14 cellular contexts compared by ENCODE assay signal in the genomic region with DNA sequence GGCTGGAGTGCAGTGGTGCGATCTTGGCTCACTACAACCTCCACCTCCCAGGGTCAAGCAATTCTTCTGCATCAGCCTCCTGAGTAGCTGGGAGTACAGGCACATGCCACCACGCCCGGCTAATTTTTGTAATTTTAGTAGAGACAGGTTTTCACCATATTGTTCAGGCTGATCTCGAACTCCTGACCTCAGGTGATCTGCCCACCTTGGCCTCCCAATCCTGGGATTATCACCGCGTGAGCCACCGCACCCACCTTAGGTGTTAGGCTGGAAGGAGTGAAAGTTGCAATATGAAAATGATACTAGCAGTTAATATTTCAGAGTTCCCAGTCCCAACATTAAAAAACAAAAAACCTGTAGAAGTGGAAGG. TPM values are rescaled to one million over a fixed set of nuclear protein-coding genes. Genes with fewer than 3 reads are reported as not detected.
DNase-seq lines count a peak whose midpoint lies in the region; ATAC-seq and TF ChIP-seq lines count a peak whose summit lies in the region.
"Not testable (repeated sequence)": the region's sequence is repeated elsewhere in the genome, so short reads cannot be mapped to it uniquely, and the experiment has no call there.
"Had no signal": no experiment of that assay in that cellular context is flagged by ENCODE, and none has a peak within 500 bp of the region (broad histone marks: within the 10 kb centered on the region; RNA-seq: fewer than 3 reads in every experiment).

No MANE protein-coding gene starts in this region.

- not testable (repeated sequence) for TF ChIP-seq CTCF in DOHH2 (IDR thresholded peaks at IDR 0.05; ENCODE audit: low read depth, low read length, poor library complexity, severe bottlenecking); IMR-90 (conservative IDR thresholded peaks at IDR 0.05; ENCODE audit: low read depth, low read length); SU-DHL-6 (IDR thresholded peaks at IDR 0.05; ENCODE audit: insufficient read depth, low read length, poor library complexity, severe bottlenecking); neural progenitor cell (IDR thresholded peaks at IDR 0.05)

- not testable (repeated sequence) for H3K79me1 ChIP-seq in IMR-90 (ENCODE audit: low read depth in 1 of 2, low read length in 2 of 2)

- not testable (repeated sequence) for H3K14ac ChIP-seq in IMR-90 (replicated peaks; ENCODE audit: low read depth, low read length)

- peaks cover 41% of the 10 kb centered on the region for H3K36me3 ChIP-seq in DOHH2 (ENCODE audit: control insufficient read depth, low read length)
- peaks cover 17% of the 10 kb centered on the region for H3K36me3 ChIP-seq in IMR-90 (ENCODE audit: control insufficient read depth, insufficient read depth, low read length)
- H3K36me3 ChIP-seq in SU-DHL-6 (ENCODE audit: low read length): peaks cover 19% of the 10 kb centered on the region; the same call in 1 of the 2 replicates
- peaks cover 33% of the 10 kb centered on the region for H3K36me3 ChIP-seq in adipocyte (ENCODE audit: control insufficient read depth, insufficient read depth, low read length, severe bottlenecking)
- H3K36me3 ChIP-seq in neural progenitor cell: not testable (repeated sequence)

- not testable (repeated sequence) for H3K9me3 Mint-ChIP-seq in activated CD8-positive, alpha-beta memory T cell treated with anti-CD3 and anti-CD28 coated beads, Interleukin-2, amount 10 ng/mL, durations not matched to agents 7 days and 5 days (ENCODE audit: low read depth); neural progenitor cell

- H3K27ac ChIP-seq in DOHH2 (ENCODE audit: low read depth, low read length) (peak overlapping the region; percentile 92), SU-DHL-6 (ENCODE audit: low read depth, low read length) (peak overlapping the region; percentile 87), layer of hippocampus (ENCODE audit: low read depth, low read length) (peak overlapping the region; percentile 10)
- H3K27ac ChIP-seq in IMR-90 (ENCODE audit: insufficient read depth, low read length); neural progenitor cell: not testable (repeated sequence)

- H3K4me2 ChIP-seq in DOHH2 (ENCODE audit: low read length): peak overlapping the region; percentile 71
- not testable (repeated sequence) for H3K4me2 ChIP-seq in IMR-90 (ENCODE audit: low read depth, low read length); neural progenitor cell
- H3K4me2 ChIP-seq in SU-DHL-6 (ENCODE audit: low read depth, low read length, poor library complexity, severe bottlenecking): peak overlapping the region; percentile 3

- CTCF ChIA-PET in IMR-90 (lab: Yijun Ruan, JAX): interaction anchor here (0.7 kb wide), 1 partner anchor 41 kb away, joined by 4 read pairs; no protein-coding TSS in a partner anchor
- CTCF ChIA-PET in activated CD8-positive, alpha-beta memory T cell treated with anti-CD3 and anti-CD28 coated beads, Interleukin-2, amount 10 ng/mL, durations not matched to agents 7 days and 5 days (lab: Charles Lee): interaction anchor here (0.7 to 2.2 kb wide), 4 partner anchors 8 to 235 kb away, joined by 3 to 9 read pairs (median 3); no protein-coding TSS in a partner anchor

- in situ Hi-C loops in IMR-90 (cut with MboI; ENCODE audit: low sequenced_read_pairs): not testable (repeated sequence)

- not testable (repeated sequence) for TF ChIP-seq POLR2A in IMR-90 (IDR thresholded peaks at IDR 0.05; ENCODE audit: low read depth, low read length)

- H3K36me3 Mint-ChIP-seq in activated CD8-positive, alpha-beta memory T cell treated with anti-CD3 and anti-CD28 coated beads, Interleukin-2, amount 10 ng/mL, durations not matched to agents 7 days and 5 days: peaks cover 40% of the 10 kb centered on the region
- H3K36me3 Mint-ChIP-seq in neural progenitor cell: peaks cover 35% of the 10 kb centered on the region

- not testable (repeated sequence) for H3K9me2 ChIP-seq in DOHH2 (replicated peaks; ENCODE audit: control insufficient read depth, low read length); SU-DHL-6 (replicated peaks; ENCODE audit: insufficient read depth, low read length)

- not testable (repeated sequence) for H3K27me3 Mint-ChIP-seq in activated CD8-positive, alpha-beta memory T cell treated with anti-CD3 and anti-CD28 coated beads, Interleukin-2, amount 10 ng/mL, durations not matched to agents 7 days and 5 days; neural progenitor cell (ENCODE audit: insufficient read depth, low read depth)

- H2BK120ac ChIP-seq in IMR-90 (ENCODE audit: low read depth, low read length): not testable (repeated sequence)

- not testable (repeated sequence) for H2BK5ac ChIP-seq in IMR-90 (ENCODE audit: low read depth, low read length, poor library complexity, severe bottlenecking)

- H3K27me3 ChIP-seq in DOHH2 (ENCODE audit: control insufficient read depth, low read length); IMR-90 (ENCODE audit: control insufficient read depth, insufficient read depth, low read length); SU-DHL-6 (ENCODE audit: low read length); adipocyte (replicated peaks; ENCODE audit: control insufficient read depth, insufficient read depth, low read length); layer of hippocampus (ENCODE audit: control insufficient read depth, insufficient read depth, low read length); neural progenitor cell: not testable (repeated sequence)

- H4K8ac ChIP-seq in IMR-90 (ENCODE audit: low read depth in 2 of 2, low read length in 2 of 2): not testable (repeated sequence)

- H4K20me1 ChIP-seq in DOHH2 (ENCODE audit: control insufficient read depth, insufficient read depth, low read depth, low read length); IMR-90 (ENCODE audit: insufficient read depth, low read length); SU-DHL-6 (ENCODE audit: low read depth, low read length); neural progenitor cell (ENCODE audit: low read depth): not testable (repeated sequence)

- DNase-seq in IMR-90; activated CD8-positive, alpha-beta memory T cell treated with anti-CD3 and anti-CD28 coated beads, Interleukin-2, amount 10 ng/mL, durations not matched to agents 7 days and 5 days; adipocyte (ENCODE audit: low read depth); neural progenitor cell (ENCODE audit: low spot score): not testable (repeated sequence)

- H3K4me3 Mint-ChIP-seq in activated CD8-positive, alpha-beta memory T cell treated with anti-CD3 and anti-CD28 coated beads, Interleukin-2, amount 10 ng/mL, durations not matched to agents 7 days and 5 days; neural progenitor cell: not testable (repeated sequence)

- peak overlapping the region; percentile 95 for H3K27ac Mint-ChIP-seq in activated CD8-positive, alpha-beta memory T cell treated with anti-CD3 and anti-CD28 coated beads, Interleukin-2, amount 10 ng/mL, durations not matched to agents 7 days and 5 days
- H3K27ac Mint-ChIP-seq in neural progenitor cell: peak overlapping the region; percentile 66

- H3K56ac ChIP-seq in IMR-90 (ENCODE audit: extremely low read depth, insufficient read depth, low read length): not testable (repeated sequence)

- peaks cover 60% of the 10 kb centered on the region for H3K4me1 Mint-ChIP-seq in activated CD8-positive, alpha-beta memory T cell treated with anti-CD3 and anti-CD28 coated beads, Interleukin-2, amount 10 ng/mL, durations not matched to agents 7 days and 5 days
- H3K4me1 Mint-ChIP-seq in neural progenitor cell: peaks cover 12% of the 10 kb centered on the region

- not testable (repeated sequence) for H2AFZ ChIP-seq in IMR-90 (replicated peaks; ENCODE audit: low read length, poor library complexity); SU-DHL-6 (ENCODE audit: low read depth, low read length, severe bottlenecking); neural progenitor cell (replicated peaks)

- not testable (repeated sequence) for BruUV-seq in IMR-90 (replicated peaks; lab: Mats Ljungman, UMichigan)

- H3K4ac ChIP-seq in IMR-90 (ENCODE audit: low read depth, low read length): not testable (repeated sequence)

- not testable (repeated sequence) for H2AK5ac ChIP-seq in IMR-90 (ENCODE audit: low read depth, low read length)

- dilution Hi-C loops in IMR-90 (cut with HindIII; ENCODE audit: low sequenced_read_pairs, unreplicated experiment): not testable (repeated sequence)

- H3K9me3 ChIP-seq in DOHH2 (ENCODE audit: control insufficient read depth, insufficient read depth, low read length); IMR-90 (ENCODE audit: control insufficient read depth, insufficient read depth, low read length); SU-DHL-6 (ENCODE audit: insufficient read depth, low read length); adipocyte (ENCODE audit: control insufficient read depth, low read length); neural progenitor cell (ENCODE audit: low read depth): not testable (repeated sequence)

- H3K4me1 ChIP-seq in DOHH2 (ENCODE audit: control insufficient read depth, low read length): peaks cover 67% of the 10 kb centered on the region
- not testable (repeated sequence) for H3K4me1 ChIP-seq in IMR-90 (ENCODE audit: control insufficient read depth, insufficient read depth, low read length)
- peaks cover 34% of the 10 kb centered on the region for H3K4me1 ChIP-seq in adipocyte (ENCODE audit: control insufficient read depth, insufficient read depth, low read length)
- peaks cover 17% of the 10 kb centered on the region for H3K4me1 ChIP-seq in neural progenitor cell

- peak overlapping the region; percentile 37 for H2AK9ac ChIP-seq in IMR-90 (replicated peaks; ENCODE audit: low read depth, low read length, poor library complexity)

- not testable (repeated sequence) for H3K23ac ChIP-seq in IMR-90 (ENCODE audit: low read depth, low read length)

- not testable (repeated sequence) for H3K18ac ChIP-seq in IMR-90 (ENCODE audit: low read depth, low read length)

- TF ChIP-seq RAD21 in IMR-90 (IDR thresholded peaks at IDR 0.05; ENCODE audit: low read length): not testable (repeated sequence)

- not testable (repeated sequence) for H3K9me1 ChIP-seq in IMR-90 (ENCODE audit: insufficient read depth, low read length)

- not testable (repeated sequence) for H2BK20ac ChIP-seq in IMR-90 (ENCODE audit: low read depth, low read length)

- intact Hi-C loops in IMR-90 (cut with micrococcal nuclease): not testable (repeated sequence)

- H3K79me2 ChIP-seq in DOHH2 (ENCODE audit: control insufficient read depth, low read length); SU-DHL-6 (ENCODE audit: insufficient read depth, low read length); neural progenitor cell (ENCODE audit: low read depth): not testable (repeated sequence)

- not testable (repeated sequence) for H2BK15ac ChIP-seq in IMR-90 (ENCODE audit: low read depth, low read length)

- H3K9ac ChIP-seq in IMR-90 (ENCODE audit: low read depth, low read length); neural progenitor cell: not testable (repeated sequence)
- H3K9ac ChIP-seq in SU-DHL-6 (ENCODE audit: low read length) (peak overlapping the region; percentile 11; the same call in 1 of the 2 replicates), adipocyte (ENCODE audit: low read length) (peak overlapping the region; percentile 71)

- ATAC-seq in IMR-90 (ENCODE audit: low read depth); activated CD8-positive, alpha-beta memory T cell treated with anti-CD3 and anti-CD28 coated beads, Interleukin-2, amount 10 ng/mL, durations not matched to agents 7 days and 5 days: not testable (repeated sequence)

- POLR2A ChIA-PET in IMR-90 (lab: Charles Lee; ENCODE audit: unreplicated experiment): not testable (repeated sequence)

- H3F3A ChIP-seq in DOHH2 (ENCODE audit: control insufficient read depth, insufficient read depth) (peaks cover 56% of the 10 kb centered on the region), SU-DHL-6 (ENCODE audit: insufficient read depth) (peaks cover 56% of the 10 kb centered on the region), neural progenitor cell (ENCODE audit: low read depth) (peaks cover 25% of the 10 kb centered on the region)

- not testable (repeated sequence) for H4K5ac ChIP-seq in IMR-90 (ENCODE audit: low read depth, low read length)

- not testable (repeated sequence) for H4K91ac ChIP-seq in IMR-90 (ENCODE audit: insufficient read depth, low read depth, low read length)

- WGBS in IMR-90 (ENCODE audit: extremely low coverage in 2 of 2, insufficient read length in 1 of 2), 2 experiments: no CpG with 5 or more reads among the region's 7 CpGs

- peak overlapping the region; percentile 56 for H3K4me3 ChIP-seq in DOHH2 (ENCODE audit: low read length)
- H3K4me3 ChIP-seq in IMR-90 (ENCODE audit: insufficient read depth, low read depth, low read length); SU-DHL-6 (ENCODE audit: insufficient read depth, low read length, poor library complexity, severe bottlenecking); adipocyte (ENCODE audit: low read length); neural progenitor cell: not testable (repeated sequence)

RNA-seq across cellular contexts. Expression of gene PILRA, which starts 7.3 kb away (rescaled TPM):
- total RNA-seq in IMR-90 (2012; rRNA removed): not detected in 2 replicates
- polyA plus RNA-seq in IMR-90 (2012; rRNA removed): 0.13 and 0.56 TPM in 2 replicates
- 0.29 TPM in 1 of 2 replicates, not detected in the other for polyA plus RNA-seq in IMR-90 (2012; cell fraction: cytosol; rRNA removed)
- 3.6 and 4.6 TPM in 2 replicates for polyA plus RNA-seq in IMR-90 (2012; cell fraction: nucleus; rRNA removed; ENCODE audit: low replicate concordance)
- 1 to 10 TPM; 1.3 to 3.4 TPM for total RNA-seq in activated CD8-positive, alpha-beta memory T cell treated with anti-CD3 and anti-CD28 coated beads, Interleukin-2, amount 10 ng/mL, durations not matched to agents 7 days and 5 days
- 0.68 and 6.7 TPM in 2 replicates for total RNA-seq in neural progenitor cell (ENCODE audit: low replicate concordance)
- total RNA-seq: dermis microvascular lymphatic vessel endothelial cell, LHCN-M2 had no signal

RNA-seq across cellular contexts. Expression of gene PILRB, which starts 8.1 kb away (rescaled TPM):
- 3.3 and 3.4 TPM in 2 replicates for total RNA-seq in IMR-90 (2012; rRNA removed)
- polyA plus RNA-seq in IMR-90 (2012; rRNA removed): 22.1 and 22.2 TPM in 2 replicates
- 7.7 TPM in 2 replicates for polyA plus RNA-seq in IMR-90 (2012; cell fraction: cytosol; rRNA removed)
- polyA plus RNA-seq in IMR-90 (2012; cell fraction: nucleus; rRNA removed; ENCODE audit: low replicate concordance): 142 and 264 TPM in 2 replicates
- total RNA-seq in activated CD8-positive, alpha-beta memory T cell treated with anti-CD3 and anti-CD28 coated beads, Interleukin-2, amount 10 ng/mL, durations not matched to agents 7 days and 5 days: 10 to 100 TPM; 46.0 to 67.8 TPM
- 19.3 and 43.6 TPM in 2 replicates for total RNA-seq in neural progenitor cell (ENCODE audit: low replicate concordance)

RNA-seq across cellular contexts. Expression of gene SPDYE3, which starts 58.5 kb away (rescaled TPM):
- total RNA-seq in IMR-90 (2012; rRNA removed) (not detected in 2 replicates), neural progenitor cell (ENCODE audit: low replicate concordance) (not detected in 2 replicates)
- not detected in 2 replicates for polyA plus RNA-seq in IMR-90 (2012; rRNA removed)
- polyA plus RNA-seq in IMR-90 (2012; cell fraction: cytosol; rRNA removed): not detected in 2 replicates
- polyA plus RNA-seq in IMR-90 (2012; cell fraction: nucleus; rRNA removed; ENCODE audit: low replicate concordance): not detected in 2 replicates
- total RNA-seq in activated CD8-positive, alpha-beta memory T cell treated with anti-CD3 and anti-CD28 coated beads, Interleukin-2, amount 10 ng/mL, durations not matched to agents 7 days and 5 days: not detected
- total RNA-seq: cardiac muscle cell, dermis microvascular lymphatic vessel endothelial cell, left cardiac atrium, LHCN-M2, progenitor cell of endocrine pancreas, sigmoid colon, suprapubic skin had no signal
